1 cellular context compared by ENCODE assay signal in genomic region chr22:46815559-46815895, GRCh38.
TF ChIP-seq lines count a peak whose summit lies in the region.

No MANE protein-coding gene starts in this region.

TF ChIP-seq in K562, 482 proteins besides CTCF, POLR2A, EP300 and RAD21:
- TF ChIP-seq ZNF263 (CRISPR knock-in tag; IDR thresholded peaks at IDR 0.05; ENCODE audit: borderline replicate concordance) = peak; percentile 33; the same call in 1 of the 2 replicates
- TF ChIP-seq ZNF124 (CRISPR knock-in tag; IDR thresholded peaks at IDR 0.05) = no peak
- no peak for TF ChIP-seq STAT6 (CRISPR knock-in tag; IDR thresholded peaks at IDR 0.05)
- TF ChIP-seq HDAC2 (IDR thresholded peaks at IDR 0.05) = no peak
